ENCODE assay signal across 10 cellular contexts in the genomic region with DNA sequence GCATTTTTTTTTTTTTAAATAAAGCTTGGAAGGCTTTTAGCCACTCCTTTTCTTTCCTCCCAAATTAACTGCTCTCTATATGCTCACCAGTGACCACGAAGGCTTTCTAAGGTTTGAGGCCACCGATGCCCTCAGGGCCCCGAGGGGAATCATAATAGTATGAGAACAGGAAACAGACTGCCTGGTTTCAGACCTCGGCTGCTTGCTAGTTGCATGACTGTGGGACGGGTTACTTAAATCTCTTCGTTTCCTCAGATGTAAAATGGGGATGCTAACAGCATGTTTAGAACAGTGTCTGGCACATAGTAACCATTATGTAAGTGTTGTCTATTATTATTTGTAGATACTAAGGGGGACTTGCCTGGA. TPM values are rescaled to one million over a fixed set of nuclear protein-coding genes. Genes with fewer than 3 reads are reported as not detected.
DNase-seq lines count a peak whose midpoint lies in the region; TF ChIP-seq lines count a peak whose summit lies in the region.
"Had no signal": no experiment of that assay in that cellular context is flagged by ENCODE, and none has a peak within 500 bp of the region (broad histone marks: within the 10 kb centered on the region; RNA-seq: fewer than 3 reads in every experiment).

No MANE protein-coding gene starts in this region.

- H3K9me3 ChIP-seq in SJCRH30 (replicated peaks) (no peaks in the 10 kb centered on the region), hepatocyte (ENCODE audit: low read depth) (no peaks in the 10 kb centered on the region), WERI-Rb-1 (ENCODE audit: severe bottlenecking) (no peaks in the 10 kb centered on the region)

- H4K20me1 ChIP-seq in hepatocyte (ENCODE audit: insufficient read depth, poor library complexity, severe bottlenecking): no peaks in the 10 kb centered on the region

- no peaks in the 10 kb centered on the region for H3K4me1 Mint-ChIP-seq in activated CD4-positive, alpha-beta T cell treated with anti-CD3 and anti-CD28 coated beads, Interleukin-2, amount 10 ng/mL, durations not matched to agents 7 days and 5 days
- no peaks in the 10 kb centered on the region for H3K4me1 Mint-ChIP-seq in activated CD4-positive, alpha-beta T cell treated with anti-CD3 and anti-CD28 coated beads, Interleukin-2, amount 10 ng/mL, durations not matched to agents 24 days and 14 days
- H3K4me1 Mint-ChIP-seq: activated naive CD4-positive, alpha-beta T cell treated with anti-CD3 and anti-CD28 coated beads, Interleukin-2, amount 10 ng/mL, durations not matched to agents 7 days and 5 days had no signal

- POLR2A ChIA-PET in activated CD4-positive, alpha-beta T cell treated with anti-CD3 and anti-CD28 coated beads, Interleukin-2, amount 10 ng/mL, durations not matched to agents 7 days and 5 days (lab: Charles Lee): interaction anchor here (0.5 kb wide), 1 partner anchor 60 kb away, joined by 4 read pairs; no protein-coding TSS in a partner anchor

- H3K27ac ChIP-seq in SJCRH30 (no peak overlapping the region), hepatocyte (peak overlapping the region; percentile 80), substantia nigra (ENCODE audit: low read depth, low read length, poor library complexity, severe bottlenecking) (peak overlapping the region; percentile 74), WERI-Rb-1 (no peak overlapping the region)

- H3K36me3 Mint-ChIP-seq in activated CD4-positive, alpha-beta T cell treated with anti-CD3 and anti-CD28 coated beads, Interleukin-2, amount 10 ng/mL, durations not matched to agents 7 days and 5 days (ENCODE audit: low read depth): no peaks in the 10 kb centered on the region
- no peaks in the 10 kb centered on the region for H3K36me3 Mint-ChIP-seq in activated CD4-positive, alpha-beta T cell treated with anti-CD3 and anti-CD28 coated beads, Interleukin-2, amount 10 ng/mL, durations not matched to agents 24 days and 14 days (ENCODE audit: low read depth)
- H3K36me3 Mint-ChIP-seq: activated naive CD4-positive, alpha-beta T cell treated with anti-CD3 and anti-CD28 coated beads, Interleukin-2, amount 10 ng/mL, durations not matched to agents 7 days and 5 days had no signal

- WGBS in hepatocyte (ENCODE audit: low lambda C conversion rate, missing lambda C conversion rate): 60% methylated on average over 6 of the region's 6 CpGs

- H3K79me2 ChIP-seq in hepatocyte: no peaks in the 10 kb centered on the region

- H3K4me1 ChIP-seq in SJCRH30 (no peaks in the 10 kb centered on the region), hepatocyte (ENCODE audit: insufficient read depth) (no peaks in the 10 kb centered on the region)

- H3K27ac Mint-ChIP-seq in activated CD4-positive, alpha-beta T cell treated with anti-CD3 and anti-CD28 coated beads, Interleukin-2, amount 10 ng/mL, durations not matched to agents 7 days and 5 days: no peak overlapping the region
- H3K27ac Mint-ChIP-seq in activated CD4-positive, alpha-beta T cell treated with anti-CD3 and anti-CD28 coated beads, Interleukin-2, amount 10 ng/mL, durations not matched to agents 24 days and 14 days: no peak overlapping the region
- H3K27ac Mint-ChIP-seq: activated naive CD4-positive, alpha-beta T cell treated with anti-CD3 and anti-CD28 coated beads, Interleukin-2, amount 10 ng/mL, durations not matched to agents 7 days and 5 days; nephron had no signal

- CTCF ChIA-PET in activated CD4-positive, alpha-beta T cell treated with anti-CD3 and anti-CD28 coated beads, Interleukin-2, amount 10 ng/mL, durations not matched to agents 7 days and 5 days (lab: Charles Lee): no interaction called here

- intact Hi-C loops in activated CD4-positive, alpha-beta T cell treated with anti-CD3 and anti-CD28 coated beads, Interleukin-2, amount 10 ng/mL, durations not matched to agents 24 days and 14 days (cut with micrococcal nuclease): no loop called here

- TF ChIP-seq CTCF in hepatocyte (IDR thresholded peaks at IDR 0.05; ENCODE audit: poor library complexity): no peak
- TF ChIP-seq CTCF in WERI-Rb-1 (IDR thresholded peaks at IDR 0.05; ENCODE audit: low read depth, low read length): no peak

- peaks cover 2% of the 10 kb centered on the region for H3K27me3 Mint-ChIP-seq in activated CD4-positive, alpha-beta T cell treated with anti-CD3 and anti-CD28 coated beads, Interleukin-2, amount 10 ng/mL, durations not matched to agents 7 days and 5 days
- H3K27me3 Mint-ChIP-seq in activated CD4-positive, alpha-beta T cell treated with anti-CD3 and anti-CD28 coated beads, Interleukin-2, amount 10 ng/mL, durations not matched to agents 24 days and 14 days: peaks cover 2% of the 10 kb centered on the region
- H3K27me3 Mint-ChIP-seq: activated naive CD4-positive, alpha-beta T cell treated with anti-CD3 and anti-CD28 coated beads, Interleukin-2, amount 10 ng/mL, durations not matched to agents 7 days and 5 days had no signal

- no peaks in the 10 kb centered on the region for H3K36me3 ChIP-seq in SJCRH30
- no peaks in the 10 kb centered on the region for H3K36me3 ChIP-seq in hepatocyte (replicated peaks; ENCODE audit: insufficient read depth, low read depth)
- no peaks in the 10 kb centered on the region for H3K36me3 ChIP-seq in WERI-Rb-1

- peak; percentile 5 for DNase-seq in activated CD4-positive, alpha-beta T cell treated with anti-CD3 and anti-CD28 coated beads, Interleukin-2, amount 10 ng/mL, durations not matched to agents 7 days and 5 days
- DNase-seq in activated CD4-positive, alpha-beta T cell treated with anti-CD3 and anti-CD28 coated beads, Interleukin-2, amount 10 ng/mL, durations not matched to agents 24 days and 14 days: no peak
- DNase-seq in SJCRH30: no peak
- no peak for DNase-seq in hepatocyte (ENCODE audit: low spot score)
- peak in 2 of 49 donors; percentile 12 to 40 for DNase-seq in substantia nigra (lab: John Stamatoyannopoulos, UW)
- DNase-seq in 8988T: no peak
- DNase-seq in WERI-Rb-1: no peak
- DNase-seq in ureter (ENCODE audit: low spot score): no peak

- no peak overlapping the region for H3K4me3 Mint-ChIP-seq in activated CD4-positive, alpha-beta T cell treated with anti-CD3 and anti-CD28 coated beads, Interleukin-2, amount 10 ng/mL, durations not matched to agents 7 days and 5 days
- H3K4me3 Mint-ChIP-seq in activated CD4-positive, alpha-beta T cell treated with anti-CD3 and anti-CD28 coated beads, Interleukin-2, amount 10 ng/mL, durations not matched to agents 24 days and 14 days: no peak overlapping the region
- H3K4me3 Mint-ChIP-seq: activated naive CD4-positive, alpha-beta T cell treated with anti-CD3 and anti-CD28 coated beads, Interleukin-2, amount 10 ng/mL, durations not matched to agents 7 days and 5 days; nephron had no signal

- H3K9me3 Mint-ChIP-seq in activated CD4-positive, alpha-beta T cell treated with anti-CD3 and anti-CD28 coated beads, Interleukin-2, amount 10 ng/mL, durations not matched to agents 7 days and 5 days: no peaks in the 10 kb centered on the region
- no peaks in the 10 kb centered on the region for H3K9me3 Mint-ChIP-seq in activated CD4-positive, alpha-beta T cell treated with anti-CD3 and anti-CD28 coated beads, Interleukin-2, amount 10 ng/mL, durations not matched to agents 24 days and 14 days
- H3K9me3 Mint-ChIP-seq: activated naive CD4-positive, alpha-beta T cell treated with anti-CD3 and anti-CD28 coated beads, Interleukin-2, amount 10 ng/mL, durations not matched to agents 7 days and 5 days; nephron had no signal

- H3K9me2 ChIP-seq in hepatocyte (replicated peaks; ENCODE audit: insufficient read depth): no peaks in the 10 kb centered on the region

- peak overlapping the region; percentile 45 for H3K4me3 ChIP-seq in SJCRH30
- no peak overlapping the region for H3K4me3 ChIP-seq in hepatocyte
- no peak overlapping the region for H3K4me3 ChIP-seq in WERI-Rb-1 (ENCODE audit: low read depth, low read length)

- peak overlapping the region; percentile 66 for H3K4me2 ChIP-seq in hepatocyte

- no peaks in the 10 kb centered on the region for H3K27me3 ChIP-seq in SJCRH30
- H3K27me3 ChIP-seq in hepatocyte: no peaks in the 10 kb centered on the region
- H3K27me3 ChIP-seq in WERI-Rb-1 (ENCODE audit: insufficient read depth, low read depth, severe bottlenecking): peaks cover 43% of the 10 kb centered on the region

- no peak overlapping the region for H2AFZ ChIP-seq in hepatocyte

RNA-seq across cellular contexts. Expression of a gene that starts 3.6 kb away (rescaled TPM):
- total RNA-seq in activated CD4-positive, alpha-beta T cell treated with anti-CD3 and anti-CD28 coated beads, Interleukin-2, amount 10 ng/mL, durations not matched to agents 7 days and 5 days: 10 to 100 TPM in 1 of 2 experiments, 1 to 10 TPM in 1; 8.0 to 14.3 TPM
- total RNA-seq in activated CD4-positive, alpha-beta T cell treated with anti-CD3 and anti-CD28 coated beads, Interleukin-2, amount 10 ng/mL, durations not matched to agents 24 days and 14 days: 5.1 and 5.8 TPM in 2 replicates
- total RNA-seq in SJCRH30 (2014; rRNA removed; shearing (Covaris generic)): 1.8 and 3.8 TPM in 2 replicates
- total RNA-seq in hepatocyte (245 and 310 TPM in 2 replicates), ureter (116 TPM)
- polyA plus RNA-seq in hepatocyte: 48.3 and 51.5 TPM in 2 replicates

Comparison
In these comparisons a context has a peak if more than half of its experiments do, and no peak if none do; other contexts are left out.
1. H3K27ac ChIP-seq: peak in hepatocyte (single experiment) and substantia nigra (single experiment); none in SJCRH30 (single experiment) and WERI-Rb-1 (single experiment).